Comparison of ENCODE assay signal across 20 cellular contexts in genomic region chr7:131087756-131088658, GRCh38.
DNase-seq lines count a peak whose midpoint lies in the region; ATAC-seq and TF ChIP-seq lines count a peak whose summit lies in the region.
"Had no signal": no experiment of that assay in that cellular context is flagged by ENCODE, and none has a peak within 500 bp of the region (broad histone marks: within the 10 kb centered on the region; RNA-seq: fewer than 3 reads in every experiment).

No MANE protein-coding gene starts in this region.

- H3K27me3 Mint-ChIP-seq in CD4-positive, alpha-beta memory T cell = no peaks in the 10 kb centered on the region
- H3K27me3 Mint-ChIP-seq in GM23338 (ENCODE audit: insufficient read depth, low read depth, poor library complexity) = peaks cover 3% of the 10 kb centered on the region

- peaks cover 0 to 50% (median 0%) of the 10 kb centered on the region in 8 donors for H3K9me3 Mint-ChIP-seq in CD4-positive, alpha-beta memory T cell
- 0 out of 3 replicates have a peak, but pooled peaks cover 3% of the 10 kb centered on the region for H3K9me3 Mint-ChIP-seq in GM23338
- H3K9me3 Mint-ChIP-seq: endodermal cell, H9 had no signal

- no peak overlapping the region for H3K14ac ChIP-seq in trophoblast cell (ENCODE audit: low read length)

- H3K36me3 Mint-ChIP-seq in CD4-positive, alpha-beta memory T cell = peaks cover 41 to 68% of the 10 kb centered on the region in 2 donors
- H3K36me3 Mint-ChIP-seq in GM23338 (ENCODE audit: low read depth) = peaks cover 25% of the 10 kb centered on the region

- peak overlapping the region in 6 of 8 donors; percentile 1 to 75 (median 54) for H3K4me3 Mint-ChIP-seq in CD4-positive, alpha-beta memory T cell
- no peak overlapping the region for H3K4me3 Mint-ChIP-seq in GM23338
- H3K4me3 Mint-ChIP-seq: activated naive CD4-positive, alpha-beta T cell treated with anti-CD3 and anti-CD28 coated beads for 36 hours; endodermal cell; H9 had no signal

- H3K4me2 ChIP-seq in GM23338 (no peak overlapping the region), trophoblast cell (ENCODE audit: low read length) (no peak overlapping the region), PC-3 (ENCODE audit: low read length) (no peak overlapping the region)

- H3K9me3 ChIP-seq in CD4-positive, alpha-beta memory T cell (ENCODE audit: control insufficient read depth in 1 of 2, low read length in 2 of 2) = no peaks in the 10 kb centered on the region
- H3K9me3 ChIP-seq in trophoblast cell (ENCODE audit: insufficient read depth, low read depth, low read length) = no peaks in the 10 kb centered on the region
- H3K9me3 ChIP-seq in PC-3 (ENCODE audit: low read length) = no peaks in the 10 kb centered on the region
- H3K9me3 ChIP-seq: ascending aorta, thoracic aorta had no signal

- H2AFZ ChIP-seq in GM23338 = no peak overlapping the region
- H2AFZ ChIP-seq in trophoblast cell (ENCODE audit: insufficient read depth, low read length, poor library complexity) = no peak overlapping the region
- H2AFZ ChIP-seq in PC-3 (ENCODE audit: low read length) = no peak overlapping the region

- no peaks in the 10 kb centered on the region for H3K9me2 ChIP-seq in GM23338 (ENCODE audit: insufficient read depth)
- H3K9me2 ChIP-seq in PC-3 (replicated peaks; ENCODE audit: low read length) = no peaks in the 10 kb centered on the region

- DNase-seq in CD4-positive, alpha-beta memory T cell = no peak
- DNase-seq in GM23338 (ENCODE audit: low spot score) (peak; percentile 64), kidney glomerular epithelial cell (lab: John Stamatoyannopoulos, UW) (peak; percentile 20), trophoblast cell (peak; percentile 27 to 64), PC-3 (no peak), NOMO-1 treated with DMSO at 0.1 percent for 48 hours (lab: John Stamatoyannopoulos, UW; ENCODE audit: unreplicated experiment) (no peak), head of caudate nucleus (no peak)
- DNase-seq: activated CD4-positive, alpha-beta T cell treated with anti-CD3 and anti-CD28 coated beads, Interleukin-2, amount 50 U/mL, for 1 hour; activated CD8-positive, alpha-beta memory T cell treated with anti-CD3 and anti-CD28 coated beads, Interleukin-2, amount 50 U/mL, for 4 hours; activated naive CD4-positive, alpha-beta T cell treated with anti-CD3 and anti-CD28 coated beads for 36 hours; endodermal cell; GDM1; H9; NCI-H1417; NCI-H524 treated with DMSO at 0.1 percent for 48 hours; retina; stimulated activated CD4-positive, alpha-beta T cell treated with anti-CD3 and anti-CD28 coated beads, Interleukin-15, amount 100 ng/mL, for 24 hours; SW 1271 had no signal

- no peak overlapping the region for H2BK120ac ChIP-seq in trophoblast cell (ENCODE audit: insufficient read depth, low read length, poor library complexity)

- H3K4me1 Mint-ChIP-seq in CD4-positive, alpha-beta memory T cell = peaks cover 61 to 94% (median 77%) of the 10 kb centered on the region in 4 donors
- H3K4me1 Mint-ChIP-seq in GM23338 = peaks cover 40% of the 10 kb centered on the region

- peaks cover 4% of the 10 kb centered on the region for H3K79me1 ChIP-seq in trophoblast cell (ENCODE audit: low read length)

- no peak for TF ChIP-seq CTCF in GM23338 (conservative IDR thresholded peaks at IDR 0.05; ENCODE audit: low read depth in 2 of 2)
- no peak for TF ChIP-seq CTCF in PC-3 (conservative IDR thresholded peaks at IDR 0.05; ENCODE audit: low read depth, low read length)

- no peaks in the 10 kb centered on the region for H3K27me3 ChIP-seq in CD4-positive, alpha-beta memory T cell (ENCODE audit: insufficient read depth, low read length)
- no peaks in the 10 kb centered on the region for H3K27me3 ChIP-seq in GM23338 (ENCODE audit: insufficient read depth)
- no peaks in the 10 kb centered on the region for H3K27me3 ChIP-seq in trophoblast cell (ENCODE audit: insufficient read depth, low read length)
- no peaks in the 10 kb centered on the region for H3K27me3 ChIP-seq in PC-3 (ENCODE audit: low read length)
- H3K27me3 ChIP-seq: ascending aorta had no signal

- H3K4me3 ChIP-seq in CD4-positive, alpha-beta memory T cell (ENCODE audit: low read length in 2 of 2) = no peak overlapping the region
- no peak overlapping the region for H3K4me3 ChIP-seq in GM23338
- no peak overlapping the region for H3K4me3 ChIP-seq in trophoblast cell (ENCODE audit: low read depth, low read length)
- H3K4me3 ChIP-seq in PC-3 (ENCODE audit: low read length) = no peak overlapping the region
- H3K4me3 ChIP-seq: thoracic aorta had no signal

- ATAC-seq in GM23338 (no peak), PC-3 (no peak)

- H3K27ac ChIP-seq in CD4-positive, alpha-beta memory T cell (ENCODE audit: low read depth, low read length) = no peak overlapping the region
- no peak overlapping the region for H3K27ac ChIP-seq in GM23338 (ENCODE audit: low read depth)
- H3K27ac ChIP-seq in trophoblast cell (ENCODE audit: low read depth, low read length) = no peak overlapping the region
- no peak overlapping the region for H3K27ac ChIP-seq in PC-3 (ENCODE audit: low read length)
- H3K27ac ChIP-seq: thoracic aorta had no signal

- no peak overlapping the region for H2BK12ac ChIP-seq in trophoblast cell (ENCODE audit: low read length)

- H3K18ac ChIP-seq in trophoblast cell (ENCODE audit: low read length) = no peak overlapping the region

- no peak overlapping the region for H2BK5ac ChIP-seq in trophoblast cell (ENCODE audit: low read depth, low read length, poor library complexity)

- intact Hi-C loops in CD4-positive, alpha-beta memory T cell (cut with micrococcal nuclease) = no loop called here
- intact Hi-C loops in PC-3 (cut with micrococcal nuclease) (no loop called here), head of caudate nucleus (cut with DNase I) (no loop called here)

- H3K9ac ChIP-seq in trophoblast cell (ENCODE audit: low read length) (no peak overlapping the region), PC-3 (ENCODE audit: low read length) (no peak overlapping the region)

- whole genome bisulfite sequencing in trophoblast cell (ENCODE audit: extremely low coverage, insufficient coverage, insufficient read length) = no CpG with 5 or more reads among the region's 8 CpGs

- H2AK5ac ChIP-seq in trophoblast cell (ENCODE audit: low read length) = no peak overlapping the region

- no peaks in the 10 kb centered on the region for H4K20me1 ChIP-seq in GM23338 (replicated peaks; ENCODE audit: insufficient read depth)
- peaks cover 16% of the 10 kb centered on the region; the same call in 1 of the 2 replicates for H4K20me1 ChIP-seq in PC-3 (ENCODE audit: low read length)

- POLR2A ChIA-PET in CD4-positive, alpha-beta memory T cell (lab: Charles Lee; ENCODE audit: partially characterized antibody) = interaction anchor here (1.3 to 2.6 kb wide), 4 partner anchors 9 to 22 kb away, joined by 3 to 13 read pairs (median 6); no protein-coding TSS in a partner anchor
- POLR2A ChIA-PET in PC-3 (lab: Charles Lee; ENCODE audit: unreplicated experiment) = no interaction called here

- no peak overlapping the region for H4K8ac ChIP-seq in trophoblast cell (ENCODE audit: low read depth, low read length)

- no peak overlapping the region for H3K23ac ChIP-seq in trophoblast cell (ENCODE audit: low read length)

- peaks cover 73% of the 10 kb centered on the region for H3K79me2 ChIP-seq in GM23338 (replicated peaks; ENCODE audit: insufficient read depth)
- no peaks in the 10 kb centered on the region for H3K79me2 ChIP-seq in trophoblast cell (ENCODE audit: control insufficient read depth, insufficient read depth, low read length, poor library complexity)
- peaks cover 69% of the 10 kb centered on the region for H3K79me2 ChIP-seq in PC-3 (ENCODE audit: low read length)

- H3F3A ChIP-seq in GM23338 (replicated peaks; ENCODE audit: low read depth) (peaks cover 10% of the 10 kb centered on the region; the same call in 1 of the 2 replicates), PC-3 (ENCODE audit: low read length, unreplicated experiment) (no peaks in the 10 kb centered on the region)

- H3K4ac ChIP-seq in trophoblast cell (ENCODE audit: low read depth, low read length) = no peak overlapping the region

- CTCF ChIA-PET in CD4-positive, alpha-beta memory T cell (lab: Charles Lee; ENCODE audit: partially characterized antibody) = interaction anchor here (0.9 to 2.8 kb wide), 8 partner anchors 9 to 215 kb away, joined by 3 to 8 read pairs (median 4); no protein-coding TSS in a partner anchor
- CTCF ChIA-PET in PC-3 (lab: Charles Lee) = no interaction called here

- peaks cover 76% of the 10 kb centered on the region for H3K4me1 ChIP-seq in CD4-positive, alpha-beta memory T cell (ENCODE audit: insufficient read depth, low read length)
- H3K4me1 ChIP-seq in GM23338 (ENCODE audit: insufficient read depth) (peaks cover 31% of the 10 kb centered on the region), trophoblast cell (ENCODE audit: control insufficient read depth in 1 of 2, insufficient read depth in 2 of 2, low read length in 2 of 2) (peaks cover 3 to 10% of the 10 kb centered on the region in 2 experiments), PC-3 (ENCODE audit: insufficient read depth, low read length) (peaks cover 12% of the 10 kb centered on the region)

- no peak overlapping the region for H4K12ac ChIP-seq in trophoblast cell (ENCODE audit: low read depth, low read length)

- H4K91ac ChIP-seq in trophoblast cell (ENCODE audit: low read depth, low read length) = no peak overlapping the region

- BruUV-seq in PC-3 (replicated peaks; lab: Mats Ljungman, UMichigan) = no TSS peak

- H3K27ac Mint-ChIP-seq in CD4-positive, alpha-beta memory T cell = peak overlapping the region in 5 of 7 donors; percentile 26 to 76 (median 37)
- no peak overlapping the region for H3K27ac Mint-ChIP-seq in GM23338
- H3K27ac Mint-ChIP-seq: activated naive CD4-positive, alpha-beta T cell treated with anti-CD3 and anti-CD28 coated beads for 36 hours; endodermal cell had no signal

- H3K36me3 ChIP-seq in CD4-positive, alpha-beta memory T cell (ENCODE audit: insufficient read depth, low read length) = peaks cover 8% of the 10 kb centered on the region
- H3K36me3 ChIP-seq in GM23338 (ENCODE audit: insufficient read depth) (no peaks in the 10 kb centered on the region), trophoblast cell (ENCODE audit: control insufficient read depth in 1 of 2, insufficient read depth in 2 of 2, low read length in 2 of 2) (no peaks in the 10 kb centered on the region), PC-3 (ENCODE audit: low read depth, low read length) (peaks cover 8% of the 10 kb centered on the region)
- H3K36me3 ChIP-seq: thoracic aorta had no signal

TF ChIP-seq in GM23338, 12 proteins besides CTCF, POLR2A, EP300 and RAD21 (continues in another document):
- TF ChIP-seq STAT1 (IDR thresholded peaks at IDR 0.05; ENCODE audit: unreplicated experiment) (no peak), ZNF331 (CRISPR knock-in tag; IDR thresholded peaks at IDR 0.05; ENCODE audit: low read depth) (no peak), ETS1 (IDR thresholded peaks at IDR 0.05) (no peak)

Comparison
In these comparisons a context has a peak if more than half of its experiments do, and no peak if none do; other contexts are left out.
1. DNase-seq: peak in GM23338 (single experiment), kidney glomerular epithelial cell (single experiment) and trophoblast cell (2 of 2); none in CD4-positive, alpha-beta memory T cell (0 of 5), PC-3 (single experiment), NOMO-1 treated with DMSO at 0.1 percent for 48 hours (single experiment) and head of caudate nucleus (0 of 42).